In genomic region chr2:100416939-100417744, GRCh38 we compare ENCODE assay signal across 1 cellular context.
TF ChIP-seq lines count a peak whose summit lies in the region.

TSS of gene CHST10 (minus strand) at chr2:100417668. CDS start at chr2:100406675, 10,993 bp downstream.

TF ChIP-seq in HEK293, 187 proteins besides CTCF, POLR2A, EP300 and RAD21 (continued from another document):
- TF ChIP-seq AEBP2 (tag by site-specific recombination; IDR thresholded peaks at IDR 0.05; ENCODE audit: borderline replicate concordance), result no peak
- TF ChIP-seq ZNF585B (tag by site-specific recombination; IDR thresholded peaks at IDR 0.05), result peak; percentile 18; the same call in 1 of the 2 replicates
- no peak for TF ChIP-seq ZNF24 (tag by site-specific recombination; IDR thresholded peaks at IDR 0.05)
- TF ChIP-seq ZNF521 (tag by site-specific recombination; IDR thresholded peaks at IDR 0.05), result no peak
- no peak for TF ChIP-seq ZNF654 (tag by site-specific recombination; IDR thresholded peaks at IDR 0.05; ENCODE audit: low read depth)
- no peak for TF ChIP-seq INSM2 (tag by site-specific recombination; IDR thresholded peaks at IDR 0.05)
- TF ChIP-seq ZBTB44 (tag by site-specific recombination; IDR thresholded peaks at IDR 0.05), result no peak
- no peak for TF ChIP-seq MZF1 (tag by site-specific recombination; IDR thresholded peaks at IDR 0.05; ENCODE audit: borderline replicate concordance)
- TF ChIP-seq ZNF501 (tag by site-specific recombination; IDR thresholded peaks at IDR 0.05), result 0 out of 2 replicates have a peak, but pooled peaks have one; percentile 21
- TF ChIP-seq ZBTB26 (tag by site-specific recombination; optimal IDR thresholded peaks at IDR 0.05), result peak; percentile 74
- TF ChIP-seq SP7 (tag by site-specific recombination; IDR thresholded peaks at IDR 0.05), result no peak
- no peak for TF ChIP-seq ZBTB17 (tag by site-specific recombination; IDR thresholded peaks at IDR 0.05)
- no peak for TF ChIP-seq KLF10 (tag by site-specific recombination; IDR thresholded peaks at IDR 0.05)
- no peak for TF ChIP-seq ZNF184 (tag by site-specific recombination; IDR thresholded peaks at IDR 0.05)
- TF ChIP-seq ZNF202 (tag by site-specific recombination; IDR thresholded peaks at IDR 0.05; ENCODE audit: borderline replicate concordance), result no peak
- TF ChIP-seq ZNF76 (tag by site-specific recombination; IDR thresholded peaks at IDR 0.05; ENCODE audit: borderline replicate concordance, low read depth), result peak; percentile 13; the same call in 1 of the 2 replicates
- TF ChIP-seq ZBTB1 (tag by site-specific recombination; IDR thresholded peaks at IDR 0.05), result no peak
- 0 out of 2 replicates have a peak, but pooled peaks have one; percentile 46 for TF ChIP-seq ZBTB48 (tag by site-specific recombination; IDR thresholded peaks at IDR 0.05)
- TF ChIP-seq PBX3 (CRISPR knock-in tag; IDR thresholded peaks at IDR 0.05), result 0 out of 2 replicates have a peak, but pooled peaks have one; percentile 46
- TF ChIP-seq ZFHX2 (tag by site-specific recombination; conservative IDR thresholded peaks at IDR 0.05), result 0 out of 2 replicates have a peak, but pooled peaks have one; percentile 15
- TF ChIP-seq ZNF350 (tag by site-specific recombination; IDR thresholded peaks at IDR 0.05), result no peak
- TF ChIP-seq ZNF660 (tag by site-specific recombination; IDR thresholded peaks at IDR 0.05), result peak; percentile 75
- TF ChIP-seq YY1 (tag by site-specific recombination; IDR thresholded peaks at IDR 0.05), result no peak
- TF ChIP-seq ZNF274 (IDR thresholded peaks at IDR 0.05; ENCODE audit: low read length), result no peak
- no peak for TF ChIP-seq ZNF274 (tag by site-specific recombination; IDR thresholded peaks at IDR 0.05; ENCODE audit: borderline replicate concordance)
- no peak for TF ChIP-seq ZNF488 (tag by site-specific recombination; IDR thresholded peaks at IDR 0.05)
- TF ChIP-seq ZNF623 (tag by site-specific recombination; IDR thresholded peaks at IDR 0.05), result no peak
- TF ChIP-seq ZNF148 (tag by site-specific recombination; IDR thresholded peaks at IDR 0.05; ENCODE audit: borderline replicate concordance), result no peak
- no peak for TF ChIP-seq ZIC2 (tag by site-specific recombination; IDR thresholded peaks at IDR 0.05)
- no peak for TF ChIP-seq RBAK (tag by site-specific recombination; IDR thresholded peaks at IDR 0.05)
- TF ChIP-seq OSR2 (tag by site-specific recombination; IDR thresholded peaks at IDR 0.05), result no peak
- no peak for TF ChIP-seq ZNF10 (tag by site-specific recombination; IDR thresholded peaks at IDR 0.05)
- no peak for TF ChIP-seq ZNF48 (tag by site-specific recombination; IDR thresholded peaks at IDR 0.05)
- no peak for TF ChIP-seq OVOL3 (tag by site-specific recombination; IDR thresholded peaks at IDR 0.05)
- TF ChIP-seq SP3 (tag by site-specific recombination; IDR thresholded peaks at IDR 0.05), result peak; percentile 54
- TF ChIP-seq ZBTB8A (tag by site-specific recombination; IDR thresholded peaks at IDR 0.05), result 0 out of 2 replicates have a peak, but pooled peaks have one; percentile 14
- TF ChIP-seq ZNF830 (tag by site-specific recombination; IDR thresholded peaks at IDR 0.05; ENCODE audit: low read depth), result no peak
- no peak for TF ChIP-seq TCF7L2 (IDR thresholded peaks at IDR 0.05; ENCODE audit: borderline replicate concordance, low read depth, low read length)
- no peak for TF ChIP-seq ZNF639 (tag by site-specific recombination; IDR thresholded peaks at IDR 0.05)
- no peak for TF ChIP-seq BCL6B (tag by site-specific recombination; IDR thresholded peaks at IDR 0.05)
- TF ChIP-seq IKZF3 (tag by site-specific recombination; IDR thresholded peaks at IDR 0.05), result peak; percentile 25; the same call in 1 of the 2 replicates
